1 cellular context compared by ENCODE assay signal in genomic region chr12:62484234-62484633, GRCh38.
TF ChIP-seq lines count a peak whose summit lies in the region.

No MANE protein-coding gene starts in this region.

TF ChIP-seq in K562, 482 proteins besides CTCF, POLR2A, EP300 and RAD21:
- no peak for TF ChIP-seq POLR2AphosphoS5 (IDR thresholded peaks at IDR 0.05; ENCODE audit: control insufficient read depth, insufficient read depth, low read depth, low read length)
- TF ChIP-seq EZH2 (IDR thresholded peaks at IDR 0.05; ENCODE audit: borderline replicate concordance, low read depth, low read length) = no peak
- no peak for TF ChIP-seq DPF2 (IDR thresholded peaks at IDR 0.05)
- no peak for TF ChIP-seq SMAD4 (CRISPR knock-in tag; conservative IDR thresholded peaks at IDR 0.05)
- TF ChIP-seq CC2D1A (IDR thresholded peaks at IDR 0.05) = no peak
- no peak for TF ChIP-seq GABPB1 (CRISPR knock-in tag; IDR thresholded peaks at IDR 0.05)
- no peak for TF ChIP-seq ZNF175 (CRISPR knock-in tag; IDR thresholded peaks at IDR 0.05; ENCODE audit: low read depth)
- TF ChIP-seq ZNF384 (IDR thresholded peaks at IDR 0.05; ENCODE audit: low read depth, low read length) = no peak
- TF ChIP-seq ZNF316 (IDR thresholded peaks at IDR 0.05) = no peak
- TF ChIP-seq TSHZ1 (CRISPR knock-in tag; IDR thresholded peaks at IDR 0.05) = no peak
- TF ChIP-seq FOXJ3 (CRISPR knock-in tag; IDR thresholded peaks at IDR 0.05) = no peak
- TF ChIP-seq BRF2 (IDR thresholded peaks at IDR 0.05; ENCODE audit: borderline replicate concordance, insufficient read depth, insufficient read length) = no peak
- TF ChIP-seq ZFX (CRISPR knock-in tag; IDR thresholded peaks at IDR 0.05) = no peak
- TF ChIP-seq PKNOX1 (IDR thresholded peaks at IDR 0.05) = no peak
- TF ChIP-seq PPARD (CRISPR knock-in tag; IDR thresholded peaks at IDR 0.05) = no peak
- no peak for TF ChIP-seq EHMT2 (IDR thresholded peaks at IDR 0.05)
TF ChIP-seq in K562: peak in this region for 0.
